ENCODE assay signal across 23 cellular contexts in the genomic region with DNA sequence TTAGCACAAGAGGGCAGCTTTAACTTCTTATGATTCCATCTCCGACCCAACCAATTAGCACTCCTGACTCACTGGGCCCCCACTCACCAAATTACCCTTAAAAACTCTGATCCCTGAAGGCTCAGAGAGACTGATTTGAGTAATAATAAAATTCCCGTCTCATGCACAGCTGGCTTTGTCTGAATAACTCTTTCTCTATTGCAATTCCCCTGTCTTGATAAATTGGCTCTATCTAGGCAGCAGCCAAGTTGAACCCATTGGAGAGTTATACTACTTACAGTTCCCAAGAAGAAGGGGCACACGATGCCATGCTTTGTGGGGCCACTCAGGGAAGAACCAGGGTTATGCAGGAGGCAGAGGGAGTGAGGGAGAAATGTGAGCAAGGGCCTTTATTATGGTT.
"Had no signal": no experiment of that assay in that cellular context is flagged by ENCODE, and none has a peak within 500 bp of the region (broad histone marks: within the 10 kb centered on the region; RNA-seq: fewer than 3 reads in every experiment).

No MANE protein-coding gene starts in this region.

- H3K27me3 Mint-ChIP-seq: dendritic cell treated with granulocyte-macrophage colony-stimulating factor and Interleukin-4, amounts not matched to agents 40 ng/mL and 50 ng/mL, for 4 days; effector memory CD8-positive, alpha-beta T cell had no signal

- H3K4me1 Mint-ChIP-seq: endodermal cell had no signal

- H3K9me3 ChIP-seq: colonic mucosa, gastrocnemius medialis had no signal

- H3K4me3 ChIP-seq: colonic mucosa, coronary artery, esophagus muscularis mucosa, esophagus squamous epithelium, gastrocnemius medialis, gastroesophageal sphincter, heart left ventricle, heart right ventricle had no signal

- H3K4me3 Mint-ChIP-seq: dendritic cell treated with granulocyte-macrophage colony-stimulating factor and Interleukin-4, amounts not matched to agents 40 ng/mL and 50 ng/mL, for 4 days; effector memory CD8-positive, alpha-beta T cell; endodermal cell had no signal

- H3K27me3 ChIP-seq: colonic mucosa, esophagus muscularis mucosa, esophagus squamous epithelium, foreskin keratinocyte, gastrocnemius medialis, gastroesophageal sphincter, heart left ventricle, heart right ventricle had no signal

- H3K27ac ChIP-seq: colonic mucosa, coronary artery, epithelial cell of prostate, esophagus muscularis mucosa, esophagus squamous epithelium, foreskin keratinocyte, gastrocnemius medialis, gastroesophageal sphincter, heart left ventricle, heart right ventricle had no signal

- H3K36me3 ChIP-seq: colonic mucosa, esophagus muscularis mucosa, esophagus squamous epithelium, gastrocnemius medialis, gastroesophageal sphincter, heart left ventricle, heart right ventricle had no signal

- DNase-seq: colonic mucosa; cortex of kidney; dermis blood vessel endothelial cell; effector CD4-positive, alpha-beta T cell; effector CD8-positive, alpha-beta T cell; effector memory CD4-positive, alpha-beta T cell; effector memory CD8-positive, alpha-beta T cell; endodermal cell; erythroblast; esophagus squamous epithelium; foreskin fibroblast; foreskin keratinocyte; foreskin melanocyte; gastrocnemius medialis; glutamatergic neuron; head of caudate nucleus; heart left ventricle; heart right ventricle had no signal

- H3K27ac Mint-ChIP-seq: dendritic cell treated with granulocyte-macrophage colony-stimulating factor and Interleukin-4, amounts not matched to agents 40 ng/mL and 50 ng/mL, for 4 days; effector memory CD8-positive, alpha-beta T cell; endodermal cell had no signal

- H3K4me1 ChIP-seq: colonic mucosa, esophagus muscularis mucosa, esophagus squamous epithelium, foreskin keratinocyte, gastrocnemius medialis, gastroesophageal sphincter, heart left ventricle, heart right ventricle had no signal
